30 cellular contexts compared by ENCODE assay signal in genomic region chr1:207172321-207172720, GRCh38.
A peak's percentile ranks its signal among the peaks of the same experiment; 100 is the strongest.
DNase-seq lines count a peak whose midpoint lies in the region; ATAC-seq, FAIRE-seq and TF ChIP-seq lines count a peak whose summit lies in the region.
"Had no signal": no experiment of that assay in that cellular context is flagged by ENCODE, and none has a peak within 500 bp of the region (broad histone marks: within the 10 kb centered on the region; RNA-seq: fewer than 3 reads in every experiment).

No MANE protein-coding gene starts in this region.

- no peak for FAIRE-seq in K562 (lab: Jason Lieb, UNC)
- FAIRE-seq: G401.6, urothelium cell line had no signal

- in situ Hi-C loops in K562 (cut with MboI), result no loop called here

- no peak overlapping the region for H3K4me2 ChIP-seq in K562 (ENCODE audit: insufficient read depth, low read length)
- H3K4me2 ChIP-seq: smooth muscle cell had no signal

- TF ChIP-seq CTCF in K562 (IDR thresholded peaks at IDR 0.05 in 2 of 3, conservative IDR thresholded peaks at IDR 0.05 in 1 of 3; ENCODE audit: insufficient read depth in 2 of 3, low read depth in 1 of 3, low read length in 3 of 3) (no peak), mucosa of descending colon (IDR thresholded peaks at IDR 0.05) (no peak)

- CTCF ChIA-PET in K562 (lab: Yijun Ruan, JAX; ENCODE audit: low intra/inter-chr PET ratio), result no interaction called here

- H3K4me1 ChIP-seq in K562 (replicated peaks in 1 of 2; ENCODE audit: control insufficient read depth in 2 of 2, insufficient read depth in 2 of 2, low read length in 2 of 2) (no peaks in the 10 kb centered on the region), mucosa of descending colon (ENCODE audit: low read depth) (peaks cover 7% of the 10 kb centered on the region)
- H3K4me1 ChIP-seq: breast epithelium, gastroesophageal sphincter, parathyroid adenoma, SJCRH30, suprapubic skin had no signal

- H3K27me3 ChIP-seq in K562 (ENCODE audit: control insufficient read depth in 2 of 2, insufficient read depth in 2 of 2, low read length in 2 of 2), result no peaks in the 10 kb centered on the region
- H3K27me3 ChIP-seq: breast epithelium, gastroesophageal sphincter, SJCRH30, suprapubic skin had no signal

- no peaks in the 10 kb centered on the region for H3K9me1 ChIP-seq in K562 (ENCODE audit: control insufficient read depth, insufficient read depth, low read length)

- DNase-seq in CD1c-positive myeloid dendritic cell (ENCODE audit: extremely low spot score) (peak; percentile 65), HT-29 (ENCODE audit: low spot score) (peak; percentile 16), K562 (ENCODE audit: extremely low read depth in 1 of 4, low spot score in 3 of 4) (no peak), mucosa of descending colon (peak in 1 of 3 donors; percentile 15), NCI-H2227 (lab: John Stamatoyannopoulos, UW; ENCODE audit: unreplicated experiment) (no peak)
- DNase-seq in activated T-cell treated with anti-CD3 and anti-CD28 coated beads, Interleukin-2, amount 50 U/mL, for 48 hours, result no peak
- DNase-seq: activated CD4-positive, alpha-beta T cell treated with anti-CD3 and anti-CD28 coated beads, Interleukin-2, amount 10 ng/mL, durations not matched to agents 24 days and 14 days; activated effector memory CD4-positive, alpha-beta T cell treated with anti-CD3 and anti-CD28 coated beads, Interleukin-2, amount 50 U/mL, for 16 hours; activated T-cell treated with anti-CD3 and anti-CD28 coated beads, Interleukin-2, amount 50 U/mL, for 1 hour; anterior cingulate cortex; CD8-positive, alpha-beta T cell; DMS 273 treated with DMSO at 0.1 percent for 48 hours; effector CD4-positive, alpha-beta T cell; Kasumi-1; kidney glomerular epithelial cell; lower lobe of right lung; NCI-H146; NCI-H524 treated with DMSO at 0.1 percent for 48 hours; SJCRH30; stimulated activated naive CD4-positive, alpha-beta T cell treated with Interleukin-2 at 50 U/mL for 16 hours; T-helper 9 cell; WERI-Rb-1 had no signal

- no peak overlapping the region for H3K9ac ChIP-seq in K562 (ENCODE audit: insufficient read depth in 1 of 2, low read depth in 2 of 2, low read length in 2 of 2)
- H3K9ac ChIP-seq: parathyroid adenoma had no signal

- H4K20me1 ChIP-seq in K562 (replicated peaks; ENCODE audit: control insufficient read depth, insufficient read depth, low read length), result no peaks in the 10 kb centered on the region

- H3K4me3 ChIP-seq in K562 (no peak overlapping the region), mucosa of descending colon (no peak overlapping the region)
- H3K4me3 ChIP-seq: breast epithelium, gastroesophageal sphincter, lower lobe of right lung, SJCRH30, smooth muscle cell, suprapubic skin had no signal

- no TSS peak for BruUV-seq in K562 (replicated peaks; lab: Mats Ljungman, UMichigan)

- POLR2A ChIA-PET in K562 (lab: Yijun Ruan, JAX), result interaction anchor here (1.0 kb wide), 1 partner anchor 9 kb away, joined by 5 read pairs; no protein-coding TSS in a partner anchor

- no peak for TF ChIP-seq EP300 in K562 (IDR thresholded peaks at IDR 0.05; ENCODE audit: low read length)

- intact Hi-C loops in K562 (cut with micrococcal nuclease) (no loop called here), mucosa of descending colon (cut with DNase I, micrococcal nuclease) (no loop called here)

- 31% methylated on average over 2 of the region's 2 CpGs for WGBS in K562 (ENCODE audit: insufficient coverage, low coverage, missing lambda C conversion rate)

- no peak for TF ChIP-seq POLR2A in K562 (conservative IDR thresholded peaks at IDR 0.05)

- ATAC-seq in K562 (no peak), mucosa of descending colon (peak; percentile 92), HG03520 (IDR thresholded peaks at IDR 0.05; ENCODE audit: unreplicated experiment) (no peak)
- ATAC-seq: CD8-positive, alpha-beta T cell; gastroesophageal sphincter had no signal

- no peaks in the 10 kb centered on the region for H3K79me2 ChIP-seq in K562 (ENCODE audit: control insufficient read depth, insufficient read depth, low read length)
- H3K79me2 ChIP-seq: parathyroid adenoma had no signal

- no peak overlapping the region for H3K27ac ChIP-seq in K562 (ENCODE audit: extremely low read depth, low read depth, low read length)
- H3K27ac ChIP-seq: breast epithelium, gastroesophageal sphincter, lower lobe of right lung, parathyroid adenoma, SJCRH30, suprapubic skin, WERI-Rb-1 had no signal

- H2AFZ ChIP-seq in K562 (ENCODE audit: low read depth, low read length), result peak overlapping the region; percentile 57
- H2AFZ ChIP-seq: parathyroid adenoma had no signal

- H3K9me3 ChIP-seq in K562 (replicated peaks; ENCODE audit: control insufficient read depth, insufficient read depth, low read depth, low read length) (peaks cover 4% of the 10 kb centered on the region), mucosa of descending colon (no peaks in the 10 kb centered on the region)
- H3K9me3 ChIP-seq: breast epithelium, gastroesophageal sphincter, lower lobe of right lung, SJCRH30, suprapubic skin had no signal

- H3K36me3 ChIP-seq in K562 (ENCODE audit: control insufficient read depth, insufficient read depth, low read length), result no peaks in the 10 kb centered on the region
- no peaks in the 10 kb centered on the region for H3K36me3 ChIP-seq in mucosa of descending colon (ENCODE audit: low read depth)
- H3K36me3 ChIP-seq: breast epithelium, gastroesophageal sphincter, lower lobe of right lung, SJCRH30, suprapubic skin, WERI-Rb-1 had no signal

- TF ChIP-seq RAD21 in K562 (CRISPR knock-in tag; conservative IDR thresholded peaks at IDR 0.05 in 1 of 2, IDR thresholded peaks at IDR 0.05 in 1 of 2), result no peak

TF ChIP-seq in K562, 482 proteins besides CTCF, POLR2A, EP300 and RAD21:
- TF ChIP-seq MEIS2 (IDR thresholded peaks at IDR 0.05; ENCODE audit: partially characterized antibody) (peak; percentile 14), RBM15 (IDR thresholded peaks at IDR 0.05; ENCODE audit: insufficient read depth, low read length) (no peak), NR2C2 (CRISPR knock-in tag; IDR thresholded peaks at IDR 0.05) (no peak), NR2C2 (tag; IDR thresholded peaks at IDR 0.05) (0 out of 2 replicates have a peak, but pooled peaks have one; percentile 27), PKNOX1 (IDR thresholded peaks at IDR 0.05) (peak; percentile 8; the same call in 1 of the 2 replicates), NUFIP1 (IDR thresholded peaks at IDR 0.05; ENCODE audit: partially characterized antibody) (no peak), SNRNP70 (optimal IDR thresholded peaks at IDR 0.05; ENCODE audit: low read depth, low read length) (no peak)
- TF ChIP-seq, protein P1, sequence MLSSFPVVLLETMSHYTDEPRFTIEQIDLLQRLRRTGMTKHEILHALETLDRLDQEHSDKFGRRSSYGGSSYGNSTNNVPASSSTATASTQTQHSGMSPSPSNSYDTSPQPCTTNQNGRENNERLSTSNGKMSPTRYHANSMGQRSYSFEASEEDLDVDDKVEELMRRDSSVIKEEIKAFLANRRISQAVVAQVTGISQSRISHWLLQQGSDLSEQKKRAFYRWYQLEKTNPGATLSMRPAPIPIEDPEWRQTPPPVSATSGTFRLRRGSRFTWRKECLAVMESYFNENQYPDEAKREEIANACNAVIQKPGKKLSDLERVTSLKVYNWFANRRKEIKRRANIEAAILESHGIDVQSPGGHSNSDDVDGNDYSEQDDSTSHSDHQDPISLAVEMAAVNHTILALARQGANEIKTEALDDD (IDR thresholded peaks at IDR 0.05), result peak; percentile 59

Comparison
In these comparisons a context has a peak if more than half of its experiments do, and no peak if none do; other contexts are left out.
1. DNase-seq: peak in CD1c-positive myeloid dendritic cell (single experiment) and HT-29 (single experiment); none in K562 (0 of 4), NCI-H2227 (single experiment) and activated T-cell treated with anti-CD3 and anti-CD28 coated beads, Interleukin-2, amount 50 U/mL, for 48 hours (0 of 2).